9 cellular contexts compared by ENCODE assay signal in the genomic region with DNA sequence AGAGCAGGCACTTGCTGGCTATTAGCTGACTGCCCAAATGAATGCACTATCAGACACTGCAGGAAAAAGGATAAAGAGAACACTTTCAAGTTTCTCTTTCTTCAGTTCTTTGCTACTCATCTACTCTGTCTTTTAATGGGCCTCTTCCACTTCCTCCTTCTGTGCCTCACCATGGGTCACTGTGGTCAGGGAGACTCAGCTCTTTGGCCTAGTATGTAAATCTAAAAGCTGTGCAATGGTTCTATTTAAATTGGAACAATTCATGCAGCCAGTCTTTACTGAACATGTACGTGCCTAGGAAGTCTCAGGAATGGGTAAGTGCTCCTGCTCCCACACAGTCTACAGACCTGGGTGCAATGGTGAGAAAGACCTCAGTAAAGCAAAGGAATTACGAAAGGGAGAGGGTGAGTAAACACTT.
A peak's percentile ranks its signal among the peaks of the same experiment; 100 is the strongest.
DNase-seq lines count a peak whose midpoint lies in the region; ATAC-seq lines count a peak whose summit lies in the region.
"Had no signal": no experiment of that assay in that cellular context is flagged by ENCODE, and none has a peak within 500 bp of the region (broad histone marks: within the 10 kb centered on the region; RNA-seq: fewer than 3 reads in every experiment).

No MANE protein-coding gene starts in this region.

- H3K4me3 Mint-ChIP-seq in stimulated activated naive B cell treated with anti-CD40 and anti-IgM and Interleukin-4, amounts not matched to agents 10 μg/mL and 1 μg/mL and 100 μg/mL, for 72 hours: peak overlapping the region; percentile 67 to 91
- H3K4me3 Mint-ChIP-seq: T-helper 1 cell treated with Interleukin-12 subunit alpha and Interleukin-12 subunit beta and Interleukin-4 antibody, amounts not matched to agents 30 μg/mL and 1 μg/mL, for 36 hours had no signal

- H3K36me3 Mint-ChIP-seq in stimulated activated naive B cell treated with anti-CD40 and anti-IgM and Interleukin-4, amounts not matched to agents 10 μg/mL and 1 μg/mL and 100 μg/mL, for 72 hours: peaks cover 7 to 23% of the 10 kb centered on the region in 2 donors

- H3K9me3 Mint-ChIP-seq in stimulated activated naive B cell treated with anti-CD40 and anti-IgM and Interleukin-4, amounts not matched to agents 10 μg/mL and 1 μg/mL and 100 μg/mL, for 72 hours: peaks cover 5 to 8% of the 10 kb centered on the region in 2 donors

- peak; percentile 18 for ATAC-seq in activated CD4-positive, CD25-positive, alpha-beta regulatory T cell treated with anti-CD3 and anti-CD28 coated beads, Interleukin-2, amount 50 U/mL, for 24 hours
- ATAC-seq in HG02884 (IDR thresholded peaks at IDR 0.05; ENCODE audit: unreplicated experiment): peak; percentile 49
- ATAC-seq in stimulated activated naive B cell treated with anti-CD40 and anti-IgM and Interleukin-4, amounts not matched to agents 10 μg/mL and 1 μg/mL and 100 μg/mL, for 72 hours (replicated peaks): peak; percentile 67 to 73

- peaks cover 51 to 92% of the 10 kb centered on the region in 2 donors for H3K4me1 Mint-ChIP-seq in stimulated activated naive B cell treated with anti-CD40 and anti-IgM and Interleukin-4, amounts not matched to agents 10 μg/mL and 1 μg/mL and 100 μg/mL, for 72 hours

- H3K27ac Mint-ChIP-seq in stimulated activated naive B cell treated with anti-CD40 and anti-IgM and Interleukin-4, amounts not matched to agents 10 μg/mL and 1 μg/mL and 100 μg/mL, for 72 hours: peak overlapping the region; percentile 96
- H3K27ac Mint-ChIP-seq: T-helper 1 cell treated with Interleukin-12 subunit alpha and Interleukin-12 subunit beta and Interleukin-4 antibody, amounts not matched to agents 30 μg/mL and 1 μg/mL, for 36 hours had no signal

- no peak for DNase-seq in activated CD4-positive, CD25-positive, alpha-beta regulatory T cell treated with anti-CD3 and anti-CD28 coated beads, Interleukin-2, amount 50 U/mL, for 72 hours
- DNase-seq in NOMO-1 treated with dmso at 0.1 percent for 144 hours (lab: John Stamatoyannopoulos, UW; ENCODE audit: unreplicated experiment) (peak; percentile 77), retina (no peak), SHP77 treated with DMSO at 0.1 percent for 48 hours (lab: John Stamatoyannopoulos, UW) (no peak), HuH-7 (ENCODE audit: low spot score) (no peak)
- DNase-seq in stimulated activated naive B cell treated with anti-CD40 and anti-IgM and Interleukin-4, amounts not matched to agents 10 μg/mL and 1 μg/mL and 100 μg/mL, for 72 hours: peak; percentile 63

- H3K27me3 Mint-ChIP-seq in stimulated activated naive B cell treated with anti-CD40 and anti-IgM and Interleukin-4, amounts not matched to agents 10 μg/mL and 1 μg/mL and 100 μg/mL, for 72 hours: no peaks in the 10 kb centered on the region

Comparison
In these comparisons a context has a peak if more than half of its experiments do, and no peak if none do; other contexts are left out.
1. ATAC-seq: peak in every context shown above with its lines; median percentile 70 in stimulated activated naive B cell treated with anti-CD40 and anti-IgM and Interleukin-4, amounts not matched to agents 10 μg/mL and 1 μg/mL and 100 μg/mL, for 72 hours; 49 in HG02884; 18 in activated CD4-positive, CD25-positive, alpha-beta regulatory T cell treated with anti-CD3 and anti-CD28 coated beads, Interleukin-2, amount 50 U/mL, for 24 hours.
2. DNase-seq: peak in NOMO-1 treated with dmso at 0.1 percent for 144 hours (single experiment) and stimulated activated naive B cell treated with anti-CD40 and anti-IgM and Interleukin-4, amounts not matched to agents 10 μg/mL and 1 μg/mL and 100 μg/mL, for 72 hours (single experiment); none in activated CD4-positive, CD25-positive, alpha-beta regulatory T cell treated with anti-CD3 and anti-CD28 coated beads, Interleukin-2, amount 50 U/mL, for 72 hours (single experiment), retina (single experiment), SHP77 treated with DMSO at 0.1 percent for 48 hours (single experiment) and HuH-7 (single experiment).